Comparison of ENCODE assay signal across 9 cellular contexts in genomic region chr5:122313001-122313402, GRCh38. TPM values are rescaled to one million over a fixed set of nuclear protein-coding genes. Genes with fewer than 3 reads are reported as not detected.
DNase-seq lines count a peak whose midpoint lies in the region; ATAC-seq, FAIRE-seq and TF ChIP-seq lines count a peak whose summit lies in the region.
"Had no signal": no experiment of that assay in that cellular context is flagged by ENCODE, and none has a peak within 500 bp of the region (broad histone marks: within the 10 kb centered on the region; RNA-seq: fewer than 3 reads in every experiment).

No MANE protein-coding gene starts in this region.

- H3K27ac Mint-ChIP-seq in nephron = peak overlapping the region; percentile 90 to 99 (median 94)

- no peaks in the 10 kb centered on the region for H3K9me3 ChIP-seq in fibroblast of lung (ENCODE audit: control insufficient read depth, insufficient read depth, low read depth, low read length)

- no peaks in the 10 kb centered on the region for H3K4me1 ChIP-seq in fibroblast of lung (ENCODE audit: control insufficient read depth, extremely low read depth, insufficient read depth, low read length)

- no peaks in the 10 kb centered on the region for H4K20me1 ChIP-seq in fibroblast of lung (ENCODE audit: control insufficient read depth, extremely low read depth, insufficient read depth, low read length)

- peaks cover 40% of the 10 kb centered on the region for H3K4me1 Mint-ChIP-seq in nephron

- peak overlapping the region; percentile 83 for H2AFZ ChIP-seq in fibroblast of lung (ENCODE audit: low read length)

- H3K4me3 Mint-ChIP-seq in nephron = peak overlapping the region; percentile 89 to 99 (median 98)

- peak overlapping the region; percentile 63 to 69 (median 67) for H3K4me3 ChIP-seq in fibroblast of lung (replicated peaks in 1 of 4; ENCODE audit: control extremely low read depth in 1 of 4, insufficient read depth in 1 of 4, low read depth in 3 of 4, low read length in 4 of 4)

- H3K27me3 ChIP-seq in fibroblast of lung (ENCODE audit: control insufficient read depth, insufficient read depth, low read length) = no peaks in the 10 kb centered on the region

- TF ChIP-seq CTCF in fibroblast of lung (conservative IDR thresholded peaks at IDR 0.05 in 1 of 2, IDR thresholded peaks at IDR 0.05 in 1 of 2; ENCODE audit: low read depth in 1 of 2, low read length in 2 of 2) (no peak), nephron (IDR thresholded peaks at IDR 0.05; ENCODE audit: unreplicated experiment in 3 of 3) (no peak)

- H3K36me3 Mint-ChIP-seq in nephron (ENCODE audit: low read depth) = peaks cover 9% of the 10 kb centered on the region

- peaks cover 5% of the 10 kb centered on the region for H3K9me3 Mint-ChIP-seq in nephron

- ATAC-seq in GM21717 (IDR thresholded peaks at IDR 0.05; ENCODE audit: unreplicated experiment) = no peak
- no peak for ATAC-seq in HG02938 (IDR thresholded peaks at IDR 0.05; ENCODE audit: unreplicated experiment)

- H3K36me3 ChIP-seq in fibroblast of lung (ENCODE audit: control insufficient read depth, insufficient read depth, low read length) = no peaks in the 10 kb centered on the region

- H3K4me2 ChIP-seq in fibroblast of lung (ENCODE audit: extremely low read depth, insufficient read depth, low read length) = peak overlapping the region; percentile 89
- H3K4me2 ChIP-seq: KMS-11 had no signal

- H3K9ac ChIP-seq in fibroblast of lung (ENCODE audit: insufficient read depth, low read length) = no peak overlapping the region
- H3K9ac ChIP-seq: KMS-11 had no signal

- no peak for FAIRE-seq in urothelium cell line (lab: Jason Lieb, UNC)

- no peaks in the 10 kb centered on the region for H3K79me2 ChIP-seq in fibroblast of lung (ENCODE audit: control insufficient read depth, insufficient read depth, low read length)

- peak overlapping the region; percentile 3 for H3K27ac ChIP-seq in fibroblast of lung (ENCODE audit: insufficient read depth, low read length)
- H3K27ac ChIP-seq: KMS-11 had no signal

- DNase-seq in AG08396 (ENCODE audit: low spot score) = peak; percentile 30
- peak; percentile 61 for DNase-seq in NCI-H748 treated with DMSO at 0.1 percent for 48 hours (lab: John Stamatoyannopoulos, UW)
- DNase-seq in fibroblast of lung (ENCODE audit: low read depth in 2 of 2) = peak; percentile 48
- no peak for DNase-seq in NCI-H1694 (lab: John Stamatoyannopoulos, UW)
- DNase-seq in urothelium cell line (ENCODE audit: low spot score) = no peak

- H3K27me3 Mint-ChIP-seq in nephron (ENCODE audit: low read depth) = peaks cover 16% of the 10 kb centered on the region

RNA-seq across cellular contexts. Expression of gene SNCAIP, which starts 1.0 kb away (rescaled TPM):
- total RNA-seq in fibroblast of lung = 4.1 and 5.1 TPM in 2 replicates
- 1.3 and 2.4 TPM in 2 replicates for polyA plus RNA-seq in fibroblast of lung
- polyA plus RNA-seq in fibroblast of lung (2012) = 1.5 TPM in 2 replicates
- 1.9 TPM in 1 of 2 replicates, not detected in the other for polyA minus RNA-seq in fibroblast of lung (ENCODE audit: low replicate concordance)

Comparison
In these comparisons a context has a peak if more than half of its experiments do, and no peak if none do; other contexts are left out.
1. DNase-seq: peak in AG08396 (single experiment), NCI-H748 treated with DMSO at 0.1 percent for 48 hours (single experiment) and fibroblast of lung (2 of 2); none in NCI-H1694 (single experiment) and urothelium cell line (single experiment).